Comparison of ENCODE assay signal across 11 cellular contexts in the genomic region with DNA sequence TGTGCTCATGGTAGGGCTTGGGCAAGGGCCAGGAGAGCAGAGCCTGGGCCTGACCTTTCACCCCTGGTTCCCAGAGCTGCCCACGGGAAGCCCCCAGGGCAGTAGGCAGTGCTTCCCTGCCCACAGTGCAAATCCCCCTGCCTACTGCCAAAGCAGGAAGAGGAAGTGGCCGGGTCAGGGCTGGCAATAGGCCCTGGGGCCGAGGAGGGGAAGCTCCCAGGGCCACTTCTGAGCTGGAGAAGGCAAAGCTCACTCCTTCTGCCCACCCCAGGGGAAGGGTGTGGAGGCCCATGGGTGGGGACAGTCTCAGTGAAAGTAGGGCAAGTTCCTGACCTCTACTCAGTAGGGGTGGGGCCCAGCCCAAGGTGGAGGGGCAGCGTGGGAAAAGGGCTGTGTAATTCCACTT. TPM values are rescaled to one million over a fixed set of nuclear protein-coding genes. Genes with fewer than 3 reads are reported as not detected.
DNase-seq lines count a peak whose midpoint lies in the region; FAIRE-seq and TF ChIP-seq lines count a peak whose summit lies in the region.
"Had no signal": no experiment of that assay in that cellular context is flagged by ENCODE, and none has a peak within 500 bp of the region (broad histone marks: within the 10 kb centered on the region; RNA-seq: fewer than 3 reads in every experiment).

No MANE protein-coding gene starts in this region.

- H3K4ac ChIP-seq in mesenchymal stem cell (ENCODE audit: low read depth in 1 of 2, low read length in 2 of 2), result peak overlapping the region in 1 of 2 experiments; percentile 3

- no peak overlapping the region for H3K4me3 Mint-ChIP-seq in activated CD4-positive, alpha-beta T cell treated with anti-CD3 and anti-CD28 coated beads, Interleukin-2, amount 10 ng/mL, durations not matched to agents 24 days and 14 days
- H3K4me3 Mint-ChIP-seq in type B pancreatic cell, result no peak overlapping the region
- H3K4me3 Mint-ChIP-seq: nephron progenitor cell had no signal

- peak overlapping the region; percentile 45 for H3K27ac Mint-ChIP-seq in activated CD4-positive, alpha-beta T cell treated with anti-CD3 and anti-CD28 coated beads, Interleukin-2, amount 10 ng/mL, durations not matched to agents 24 days and 14 days
- peak overlapping the region; percentile 21 for H3K27ac Mint-ChIP-seq in type B pancreatic cell
- H3K27ac Mint-ChIP-seq: nephron progenitor cell had no signal

- H3K36me3 ChIP-seq in mesenchymal stem cell (ENCODE audit: control insufficient read depth in 1 of 2, insufficient read depth in 2 of 2, low read depth in 1 of 2, low read length in 2 of 2), result no peaks in the 10 kb centered on the region

- peak overlapping the region; percentile 4 for H4K8ac ChIP-seq in mesenchymal stem cell (ENCODE audit: low read length)

- no peak for TF ChIP-seq POLR2A in H54 (IDR thresholded peaks at IDR 0.05; ENCODE audit: low read depth, low read length)

- peaks cover 35% of the 10 kb centered on the region for H3K4me1 Mint-ChIP-seq in activated CD4-positive, alpha-beta T cell treated with anti-CD3 and anti-CD28 coated beads, Interleukin-2, amount 10 ng/mL, durations not matched to agents 24 days and 14 days
- H3K4me1 Mint-ChIP-seq in type B pancreatic cell (ENCODE audit: unreplicated experiment), result peaks cover 14% of the 10 kb centered on the region

- no peaks in the 10 kb centered on the region for H3K9me3 ChIP-seq in mesenchymal stem cell (ENCODE audit: control insufficient read depth, low read length)

- no peaks in the 10 kb centered on the region for H3K79me1 ChIP-seq in mesenchymal stem cell (replicated peaks; ENCODE audit: low read length, poor library complexity, severe bottlenecking)

- no peak for DNase-seq in activated CD4-positive, alpha-beta T cell treated with anti-CD3 and anti-CD28 coated beads, Interleukin-2, amount 10 ng/mL, durations not matched to agents 24 days and 14 days
- no peak for DNase-seq in activated CD4-positive, alpha-beta T cell treated with anti-CD3 and anti-CD28 coated beads for 48 hours
- DNase-seq in caudate nucleus (lab: John Stamatoyannopoulos, UW), result peak in 2 of 61 donors; percentile 20 to 30
- no peak for DNase-seq in mesenchymal stem cell
- DNase-seq in type B pancreatic cell (ENCODE audit: extremely low spot score, unreplicated experiment), result no peak
- DNase-seq in NCI-H1105 treated with DMSO at 0.1 percent for 48 hours (lab: John Stamatoyannopoulos, UW), result no peak
- DNase-seq in H54 (ENCODE audit: insufficient read length, low spot score), result no peak
- no peak for DNase-seq in activated CD8-positive, alpha-beta memory T cell treated with anti-CD3 and anti-CD28 coated beads, Interleukin-2, amount 50 U/mL, for 48 hours
- DNase-seq: glutamatergic neuron, nephron progenitor cell had no signal

- H3K14ac ChIP-seq in mesenchymal stem cell (ENCODE audit: low read length in 2 of 2), result peak overlapping the region in 1 of 2 experiments; percentile 44

- H2BK15ac ChIP-seq in mesenchymal stem cell (ENCODE audit: low read depth, poor library complexity, severe bottlenecking), result no peak overlapping the region

- peak overlapping the region; percentile 74 for H3K9ac ChIP-seq in mesenchymal stem cell (ENCODE audit: low read length)
- H3K9ac ChIP-seq: KMS-11 had no signal

- H3K4me3 ChIP-seq in mesenchymal stem cell (ENCODE audit: insufficient read depth in 1 of 2, low read depth in 1 of 2, low read length in 2 of 2), result no peak overlapping the region

- H3K4me1 ChIP-seq in mesenchymal stem cell (ENCODE audit: control insufficient read depth, insufficient read depth, low read depth, low read length), result peaks cover 8% of the 10 kb centered on the region

- no peak overlapping the region for H2AK5ac ChIP-seq in mesenchymal stem cell (ENCODE audit: low read length, severe bottlenecking)

- TF ChIP-seq CTCF in type B pancreatic cell (conservative IDR thresholded peaks at IDR 0.05), result no peak

- FAIRE-seq in H54 (lab: Jason Lieb, UNC), result no peak

- no peak overlapping the region for H2BK5ac ChIP-seq in mesenchymal stem cell (ENCODE audit: low read depth, low read length, poor library complexity, severe bottlenecking)

- no peak overlapping the region for H4K91ac ChIP-seq in mesenchymal stem cell (ENCODE audit: low read length)

- no peaks in the 10 kb centered on the region for H3K27me3 ChIP-seq in mesenchymal stem cell (ENCODE audit: control insufficient read depth in 1 of 2, insufficient read depth in 1 of 2, low read length in 2 of 2)

- H2BK120ac ChIP-seq in mesenchymal stem cell (ENCODE audit: low read depth, low read length), result no peak overlapping the region

- H2BK12ac ChIP-seq in mesenchymal stem cell (ENCODE audit: low read length in 2 of 2), result no peak overlapping the region

- H3K23ac ChIP-seq in mesenchymal stem cell (ENCODE audit: low read length in 2 of 2), result no peak overlapping the region

- H3K27me3 Mint-ChIP-seq in activated CD4-positive, alpha-beta T cell treated with anti-CD3 and anti-CD28 coated beads, Interleukin-2, amount 10 ng/mL, durations not matched to agents 24 days and 14 days, result peaks cover 5% of the 10 kb centered on the region
- peaks cover 10% of the 10 kb centered on the region for H3K27me3 Mint-ChIP-seq in type B pancreatic cell

- WGBS in mesenchymal stem cell, result 55% methylated on average over 3 of the region's 4 CpGs

- H3K4me2 ChIP-seq in mesenchymal stem cell (ENCODE audit: low read length, poor library complexity, severe bottlenecking), result no peak overlapping the region
- H3K4me2 ChIP-seq: KMS-11 had no signal

- no peaks in the 10 kb centered on the region for H3K9me3 Mint-ChIP-seq in activated CD4-positive, alpha-beta T cell treated with anti-CD3 and anti-CD28 coated beads, Interleukin-2, amount 10 ng/mL, durations not matched to agents 24 days and 14 days
- H3K9me3 Mint-ChIP-seq in type B pancreatic cell, result no peaks in the 10 kb centered on the region
- H3K9me3 Mint-ChIP-seq: nephron progenitor cell had no signal

- H2AFZ ChIP-seq in mesenchymal stem cell (ENCODE audit: low read depth, low read length), result no peak overlapping the region

- no peak overlapping the region for H3K18ac ChIP-seq in mesenchymal stem cell (ENCODE audit: low read depth in 1 of 2, low read length in 2 of 2)

- H3K27ac ChIP-seq in caudate nucleus (ENCODE audit: low read depth, low read length) (peak overlapping the region; percentile 14), mesenchymal stem cell (ENCODE audit: low read length, poor library complexity, severe bottlenecking) (no peak overlapping the region)
- H3K27ac ChIP-seq: KMS-11 had no signal

- intact Hi-C loops in activated CD4-positive, alpha-beta T cell treated with anti-CD3 and anti-CD28 coated beads, Interleukin-2, amount 10 ng/mL, durations not matched to agents 24 days and 14 days (cut with micrococcal nuclease), result no loop called here

- H3K36me3 Mint-ChIP-seq in activated CD4-positive, alpha-beta T cell treated with anti-CD3 and anti-CD28 coated beads, Interleukin-2, amount 10 ng/mL, durations not matched to agents 24 days and 14 days (ENCODE audit: low read depth), result no peaks in the 10 kb centered on the region
- H3K36me3 Mint-ChIP-seq in type B pancreatic cell, result no peaks in the 10 kb centered on the region

RNA-seq across cellular contexts. Expression of a gene that starts 5.4 kb away (rescaled TPM):
- 55.0 and 57.7 TPM in 2 replicates for total RNA-seq in activated CD4-positive, alpha-beta T cell treated with anti-CD3 and anti-CD28 coated beads, Interleukin-2, amount 10 ng/mL, durations not matched to agents 24 days and 14 days
- 59.6 TPM for polyA plus RNA-seq in mesenchymal stem cell (2013, experiment 1 of 2)
- 43.8 TPM for polyA plus RNA-seq in mesenchymal stem cell (2013, experiment 2 of 2)
- total RNA-seq in type B pancreatic cell (ENCODE audit: low replicate concordance), result 11.4 and 81.9 TPM in 2 replicates

RNA-seq across cellular contexts. Expression of a gene that starts 24.0 kb away (rescaled TPM):
- total RNA-seq in activated CD4-positive, alpha-beta T cell treated with anti-CD3 and anti-CD28 coated beads, Interleukin-2, amount 10 ng/mL, durations not matched to agents 24 days and 14 days, result 51.2 and 61.4 TPM in 2 replicates
- polyA plus RNA-seq in mesenchymal stem cell (2013, experiment 1 of 2), result 38.1 TPM
- 37.4 TPM for polyA plus RNA-seq in mesenchymal stem cell (2013, experiment 2 of 2)
- 35.7 and 48.7 TPM in 2 replicates for total RNA-seq in type B pancreatic cell (ENCODE audit: low replicate concordance)

RNA-seq across cellular contexts. Expression of a gene that starts 33.7 kb away (rescaled TPM):
- 0.19 TPM in 1 of 2 replicates, not detected in the other for total RNA-seq in activated CD4-positive, alpha-beta T cell treated with anti-CD3 and anti-CD28 coated beads, Interleukin-2, amount 10 ng/mL, durations not matched to agents 24 days and 14 days
- polyA plus RNA-seq in mesenchymal stem cell (2013, experiment 1 of 2), result 3.3 TPM
- 3.5 TPM for polyA plus RNA-seq in mesenchymal stem cell (2013, experiment 2 of 2)
- total RNA-seq in type B pancreatic cell (ENCODE audit: low replicate concordance), result not detected in 2 replicates

RNA-seq across cellular contexts. Expression of a gene that starts 39.1 kb away (rescaled TPM):
- 10.4 and 12.4 TPM in 2 replicates for total RNA-seq in activated CD4-positive, alpha-beta T cell treated with anti-CD3 and anti-CD28 coated beads, Interleukin-2, amount 10 ng/mL, durations not matched to agents 24 days and 14 days
- 17.3 TPM for polyA plus RNA-seq in mesenchymal stem cell (2013, experiment 1 of 2)
- polyA plus RNA-seq in mesenchymal stem cell (2013, experiment 2 of 2), result 17.8 TPM
- total RNA-seq in type B pancreatic cell (ENCODE audit: low replicate concordance), result 4.2 and 16.5 TPM in 2 replicates
